In the genomic region with DNA sequence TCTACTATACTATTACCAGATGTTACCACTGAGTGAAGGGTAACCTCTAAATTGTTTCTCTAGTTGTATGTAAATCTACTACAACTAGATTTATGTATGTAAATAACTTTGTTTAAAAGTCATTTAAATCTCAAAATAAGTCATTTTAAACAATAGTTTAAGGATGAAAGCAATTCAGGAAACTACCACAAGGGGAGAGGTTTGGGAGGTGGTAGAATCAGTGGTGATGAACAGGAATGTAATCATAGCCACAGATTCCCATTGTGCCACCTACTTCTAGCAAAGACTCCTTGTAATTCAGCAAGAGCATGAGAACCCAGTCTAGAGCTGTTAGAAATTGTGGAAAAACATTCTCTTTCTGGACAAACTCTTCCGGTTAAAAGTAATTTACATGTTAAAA, we compare ENCODE assay signal across 15 cellular contexts.
DNase-seq lines count a peak whose midpoint lies in the region; FAIRE-seq and TF ChIP-seq lines count a peak whose summit lies in the region.
"Had no signal": no experiment of that assay in that cellular context is flagged by ENCODE, and none has a peak within 500 bp of the region (broad histone marks: within the 10 kb centered on the region; RNA-seq: fewer than 3 reads in every experiment).

No MANE protein-coding gene starts in this region.

- H3K4me3 ChIP-seq in BE2C (ENCODE audit: low read depth, low read length) (no peak overlapping the region), HL-60 (replicated peaks; ENCODE audit: insufficient read depth, low read length) (no peak overlapping the region), astrocyte of the spinal cord (ENCODE audit: low read depth, low read length) (no peak overlapping the region), keratinocyte (ENCODE audit: control insufficient read depth in 2 of 3, extremely low read depth in 1 of 3, insufficient read depth in 2 of 3, low read depth in 1 of 3, low read length in 3 of 3) (no peak overlapping the region), HAP-1 (no peak overlapping the region)
- H3K4me3 ChIP-seq: gastrocnemius medialis, lung, Peyer's patch had no signal

- H3K9me3 Mint-ChIP-seq in CD14-positive monocyte = no peaks in the 10 kb centered on the region

- H3K27ac Mint-ChIP-seq in CD14-positive monocyte = no peak overlapping the region
- H3K27ac Mint-ChIP-seq: activated T-cell treated with anti-CD3 and anti-CD28 coated beads, Interleukin-2, amount 50 U/mL, for 24 hours had no signal

- peak; percentile 54 for TF ChIP-seq CTCF in BE2C (IDR thresholded peaks at IDR 0.05; ENCODE audit: low read depth, low read length)
- peak; percentile 16 for TF ChIP-seq CTCF in HL-60 (IDR thresholded peaks at IDR 0.05; ENCODE audit: insufficient read depth, low read length)
- TF ChIP-seq CTCF in astrocyte of the spinal cord (IDR thresholded peaks at IDR 0.05; ENCODE audit: low read depth, low read length) = peak; percentile 31
- TF ChIP-seq CTCF in keratinocyte (optimal IDR thresholded peaks at IDR 0.05 in 1 of 3, IDR thresholded peaks at IDR 0.05 in 1 of 3, conservative IDR thresholded peaks at IDR 0.05 in 1 of 3; ENCODE audit: extremely low read depth in 1 of 3, insufficient read depth in 2 of 3, low read length in 3 of 3) = peak; percentile 15 to 57 (median 40)
- TF ChIP-seq CTCF in CD14-positive monocyte (IDR thresholded peaks at IDR 0.05) = no peak

- intact Hi-C loops in CD14-positive monocyte (cut with micrococcal nuclease) = no loop called here

- peaks cover 0 to 1% (median 0%) of the 10 kb centered on the region in 3 donors for H3K27me3 Mint-ChIP-seq in CD14-positive monocyte (ENCODE audit: low read depth in 3 of 3)
- H3K27me3 Mint-ChIP-seq: activated T-cell treated with anti-CD3 and anti-CD28 coated beads, Interleukin-2, amount 50 U/mL, for 24 hours had no signal

- no peaks in the 10 kb centered on the region for H3K9me3 ChIP-seq in BE2C
- H3K9me3 ChIP-seq in keratinocyte (ENCODE audit: control insufficient read depth, low read depth, low read length) = no peaks in the 10 kb centered on the region
- H3K9me3 ChIP-seq in HAP-1 = no peaks in the 10 kb centered on the region
- H3K9me3 ChIP-seq: Caco-2, gastrocnemius medialis, Peyer's patch had no signal

- dilution Hi-C loops in keratinocyte (cut with MboI; ENCODE audit: extremely low pct_ligation_motif_present, low sequenced_read_pairs) = no loop called here

- no peak overlapping the region for H3K9ac ChIP-seq in keratinocyte (ENCODE audit: control insufficient read depth, extremely low read depth, insufficient read depth, low read length)

- H3K36me3 ChIP-seq in BE2C (no peaks in the 10 kb centered on the region), keratinocyte (ENCODE audit: control insufficient read depth in 2 of 2, extremely low read depth in 1 of 2, insufficient read depth in 2 of 2, low read length in 2 of 2) (no peaks in the 10 kb centered on the region), HAP-1 (replicated peaks) (no peaks in the 10 kb centered on the region)
- H3K36me3 ChIP-seq: gastrocnemius medialis, Peyer's patch had no signal

- no peak overlapping the region for H3K4me2 ChIP-seq in keratinocyte (ENCODE audit: control insufficient read depth, extremely low read depth, insufficient read depth, low read depth, low read length)

- no peak overlapping the region for H3K27ac ChIP-seq in HL-60 (replicated peaks)
- no peak overlapping the region for H3K27ac ChIP-seq in keratinocyte (ENCODE audit: control insufficient read depth, insufficient read depth, low read length)
- H3K27ac ChIP-seq: gastrocnemius medialis, Peyer's patch had no signal

- H3K27me3 ChIP-seq in BE2C (no peaks in the 10 kb centered on the region), HL-60 (ENCODE audit: insufficient read depth, poor library complexity, severe bottlenecking) (peaks cover 5% of the 10 kb centered on the region), keratinocyte (ENCODE audit: control insufficient read depth, extremely low read depth, insufficient read depth, low read length) (no peaks in the 10 kb centered on the region), HAP-1 (ENCODE audit: low read depth) (no peaks in the 10 kb centered on the region)
- H3K27me3 ChIP-seq: gastrocnemius medialis, Peyer's patch had no signal

- H3K9me1 ChIP-seq in keratinocyte (ENCODE audit: control insufficient read depth, extremely low read depth, insufficient read depth, low read length) = no peaks in the 10 kb centered on the region

- no peak for DNase-seq in BE2C
- no peak for DNase-seq in HL-60 (ENCODE audit: low read depth in 1 of 2, low spot score in 1 of 2)
- DNase-seq in astrocyte of the spinal cord (ENCODE audit: low read depth, low spot score) = peak; percentile 5
- no peak for DNase-seq in keratinocyte (ENCODE audit: low read depth, low spot score)
- DNase-seq in activated CD8-positive, alpha-beta memory T cell treated with anti-CD3 and anti-CD28 coated beads for 24 hours = no peak
- no peak for DNase-seq in CD14-positive monocyte (ENCODE audit: low spot score)
- no peak for DNase-seq in HAP-1 (ENCODE audit: low spot score in 2 of 2)
- no peak for DNase-seq in stimulated activated CD4-positive, alpha-beta T cell treated with anti-CD3 and anti-CD28 coated beads, Interleukin-2, amount 100 ng/mL, for 24 hours
- DNase-seq: activated T-cell treated with anti-CD3 and anti-CD28 coated beads, Interleukin-2, amount 50 U/mL, for 24 hours; Caco-2; caudate nucleus; gastrocnemius medialis; NCI-H2029 treated with DMSO at 0.1 percent for 48 hours; Peyer's patch had no signal

- H3K4me1 Mint-ChIP-seq in CD14-positive monocyte = no peaks in the 10 kb centered on the region

- H3K4me1 ChIP-seq in BE2C = no peaks in the 10 kb centered on the region
- no peaks in the 10 kb centered on the region for H3K4me1 ChIP-seq in keratinocyte (ENCODE audit: control insufficient read depth, extremely low read depth, insufficient read depth, low read length)
- H3K4me1 ChIP-seq in HAP-1 = peaks cover 2% of the 10 kb centered on the region; the same call in 1 of the 2 replicates
- H3K4me1 ChIP-seq: Caco-2, Peyer's patch had no signal

- no peaks in the 10 kb centered on the region for H3K79me2 ChIP-seq in keratinocyte (ENCODE audit: control insufficient read depth, insufficient read depth, low read length)

- in situ Hi-C loops in astrocyte of the spinal cord (cut with HindIII; ENCODE audit: low sequenced_read_pairs) (no loop called here), HAP-1 (cut with MboI; ENCODE audit: low sequenced_read_pairs) (no loop called here)

- H3K4me3 Mint-ChIP-seq in CD14-positive monocyte = no peak overlapping the region
- H3K4me3 Mint-ChIP-seq: activated T-cell treated with anti-CD3 and anti-CD28 coated beads, Interleukin-2, amount 50 U/mL, for 24 hours had no signal

- no peaks in the 10 kb centered on the region for H3K36me3 Mint-ChIP-seq in CD14-positive monocyte

- FAIRE-seq in keratinocyte (lab: Jason Lieb, UNC) = no peak

- H2AFZ ChIP-seq in keratinocyte (ENCODE audit: control insufficient read depth, low read length) = no peak overlapping the region

- no peaks in the 10 kb centered on the region for H4K20me1 ChIP-seq in keratinocyte (ENCODE audit: control insufficient read depth, extremely low read depth, insufficient read depth, low read length)
